18 cellular contexts compared by ENCODE assay signal in genomic region chr4:184802203-184803015, GRCh38. TPM values are rescaled to one million over a fixed set of nuclear protein-coding genes. Genes with fewer than 3 reads are reported as not detected.
DNase-seq lines count a peak whose midpoint lies in the region; ATAC-seq and TF ChIP-seq lines count a peak whose summit lies in the region.
"Had no signal": no experiment of that assay in that cellular context is flagged by ENCODE, and none has a peak within 500 bp of the region (broad histone marks: within the 10 kb centered on the region; RNA-seq: fewer than 3 reads in every experiment).

No MANE protein-coding gene starts in this region.

- H3K4me3 ChIP-seq in hepatocyte (no peak overlapping the region), MG63 (no peak overlapping the region)
- H3K4me3 ChIP-seq: adrenal gland, GM12878, sigmoid colon had no signal

- peaks cover 34% of the 10 kb centered on the region for H3K4me1 ChIP-seq in hepatocyte (ENCODE audit: insufficient read depth)

- peak overlapping the region; percentile 36 for H3K27ac ChIP-seq in hepatocyte
- H3K27ac ChIP-seq: adrenal gland, sigmoid colon had no signal

- TF ChIP-seq CTCF in hepatocyte (IDR thresholded peaks at IDR 0.05; ENCODE audit: poor library complexity): no peak

- no peaks in the 10 kb centered on the region for H3K27me3 ChIP-seq in hepatocyte
- no peaks in the 10 kb centered on the region for H3K27me3 ChIP-seq in MG63
- H3K27me3 ChIP-seq: adrenal gland, sigmoid colon had no signal

- peak overlapping the region; percentile 54 for H3K4me2 ChIP-seq in hepatocyte

- no peaks in the 10 kb centered on the region for H3K9me2 ChIP-seq in hepatocyte (replicated peaks; ENCODE audit: insufficient read depth)

- ATAC-seq in HG02610 (IDR thresholded peaks at IDR 0.05; ENCODE audit: unreplicated experiment): no peak
- ATAC-seq: GM12878; left colon; natural killer cell; stimulated activated naive B cell treated with anti-CD40 and anti-IgM and Interleukin-4, amounts not matched to agents 10 μg/mL and 1 μg/mL and 100 μg/mL, for 72 hours had no signal

- H3K36me3 ChIP-seq in hepatocyte (replicated peaks; ENCODE audit: insufficient read depth, low read depth) (no peaks in the 10 kb centered on the region), MG63 (no peaks in the 10 kb centered on the region)

- DNase-seq in amniotic epithelial cell (ENCODE audit: low read depth) (peak; percentile 91), hepatocyte (ENCODE audit: low spot score) (no peak), renal cortical epithelial cell (ENCODE audit: low read depth) (peak; percentile 51), MG63 (no peak), NCI-H446 treated with DMSO at 0.1 percent for 48 hours (lab: John Stamatoyannopoulos, UW) (no peak), midbrain (lab: John Stamatoyannopoulos, UW) (no peak)
- DNase-seq: activated CD4-positive, alpha-beta memory T cell treated with anti-CD3 and anti-CD28 coated beads, Interleukin-2, amount 10 ng/mL, durations not matched to agents 7 days and 5 days; CD8-positive, alpha-beta memory T cell; HCEC 1CT; left colon; natural killer cell; NCI-H1092 treated with DMSO at 0.1 percent for 48 hours; NCI-H345; sigmoid colon; stimulated activated naive B cell treated with anti-CD40 and anti-IgM and Interleukin-4, amounts not matched to agents 10 μg/mL and 1 μg/mL and 100 μg/mL, for 72 hours had no signal

- H4K20me1 ChIP-seq in hepatocyte (ENCODE audit: insufficient read depth, poor library complexity, severe bottlenecking): peaks cover 2% of the 10 kb centered on the region

- WGBS in hepatocyte (ENCODE audit: low lambda C conversion rate, missing lambda C conversion rate): 84% methylated on average over 16 of the region's 16 CpGs

- H3K79me2 ChIP-seq in hepatocyte: peaks cover 37% of the 10 kb centered on the region

- H3K9me3 ChIP-seq in hepatocyte (ENCODE audit: low read depth) (no peaks in the 10 kb centered on the region), MG63 (no peaks in the 10 kb centered on the region)
- H3K9me3 ChIP-seq: adrenal gland, sigmoid colon had no signal

- H2AFZ ChIP-seq in hepatocyte: no peak overlapping the region

RNA-seq across cellular contexts. Expression of gene ACSL1, which starts 23.4 kb away (rescaled TPM):
- 168 and 264 TPM in 2 replicates for total RNA-seq in hepatocyte
- 114 and 121 TPM in 2 replicates for polyA plus RNA-seq in hepatocyte
- total RNA-seq in renal cortical epithelial cell: 151 and 221 TPM in 2 replicates
- 20.5 and 22.2 TPM in 2 replicates for total RNA-seq in MG63 (2014; rRNA removed; shearing (Covaris generic); ENCODE audit: low replicate concordance)

Comparison
In these comparisons a context has a peak if more than half of its experiments do, and no peak if none do; other contexts are left out.
1. DNase-seq: peak in amniotic epithelial cell (single experiment) and renal cortical epithelial cell (single experiment); none in hepatocyte (single experiment), MG63 (single experiment), NCI-H446 treated with DMSO at 0.1 percent for 48 hours (single experiment) and midbrain (single experiment).